ENCODE assay signal across 8 cellular contexts in the genomic region with DNA sequence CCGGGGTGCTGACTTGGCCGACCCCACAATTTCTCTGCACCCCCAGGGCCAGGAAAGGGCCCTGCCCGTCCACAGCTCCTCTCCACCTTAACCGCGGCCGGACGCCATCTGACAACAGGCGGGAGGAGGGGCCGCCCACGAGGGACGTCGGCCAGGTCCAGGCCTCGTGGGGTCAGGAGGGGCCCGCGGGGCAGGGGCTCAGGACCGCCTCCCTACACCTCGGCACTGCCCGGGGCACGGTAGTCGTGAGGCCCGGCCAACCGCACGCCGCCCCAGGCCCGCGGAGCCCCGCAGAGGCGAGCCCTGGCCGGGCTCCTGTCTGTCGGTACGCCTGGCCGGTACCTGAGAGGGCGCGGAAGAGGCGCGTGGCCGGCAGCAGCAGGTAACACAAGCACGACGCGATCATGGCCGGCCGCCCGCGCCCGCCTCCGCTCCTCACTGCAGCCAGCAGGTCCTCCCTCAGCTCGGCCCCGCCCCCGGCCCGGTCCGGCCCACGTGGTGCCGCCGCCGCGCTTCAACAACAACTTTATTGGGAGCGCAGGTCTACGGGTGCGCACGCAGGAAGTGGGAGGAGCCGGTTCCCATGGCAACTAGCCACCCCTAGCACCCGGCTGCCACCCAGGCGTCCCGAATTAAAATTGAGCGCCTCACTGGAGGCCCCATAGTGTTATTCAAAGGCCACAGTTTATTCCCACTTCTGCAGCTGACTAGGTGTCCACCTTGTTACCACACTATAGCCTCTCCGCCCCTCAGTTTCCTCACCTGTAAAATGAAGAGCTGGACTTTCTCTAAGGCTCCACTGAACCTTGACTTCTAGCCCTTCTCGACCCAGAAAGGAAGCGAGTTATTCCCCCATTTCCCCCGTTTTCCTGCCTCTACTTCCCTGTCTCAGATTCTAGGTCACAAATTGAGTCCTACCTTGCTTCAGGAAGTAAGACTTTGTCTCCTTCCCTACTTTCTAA. TPM values are rescaled to one million over a fixed set of nuclear protein-coding genes. Genes with fewer than 3 reads are reported as not detected.
A peak's percentile ranks its signal among the peaks of the same experiment; 100 is the strongest.
DNase-seq lines count a peak whose midpoint lies in the region; ATAC-seq and TF ChIP-seq lines count a peak whose summit lies in the region.

A gene with protein sequence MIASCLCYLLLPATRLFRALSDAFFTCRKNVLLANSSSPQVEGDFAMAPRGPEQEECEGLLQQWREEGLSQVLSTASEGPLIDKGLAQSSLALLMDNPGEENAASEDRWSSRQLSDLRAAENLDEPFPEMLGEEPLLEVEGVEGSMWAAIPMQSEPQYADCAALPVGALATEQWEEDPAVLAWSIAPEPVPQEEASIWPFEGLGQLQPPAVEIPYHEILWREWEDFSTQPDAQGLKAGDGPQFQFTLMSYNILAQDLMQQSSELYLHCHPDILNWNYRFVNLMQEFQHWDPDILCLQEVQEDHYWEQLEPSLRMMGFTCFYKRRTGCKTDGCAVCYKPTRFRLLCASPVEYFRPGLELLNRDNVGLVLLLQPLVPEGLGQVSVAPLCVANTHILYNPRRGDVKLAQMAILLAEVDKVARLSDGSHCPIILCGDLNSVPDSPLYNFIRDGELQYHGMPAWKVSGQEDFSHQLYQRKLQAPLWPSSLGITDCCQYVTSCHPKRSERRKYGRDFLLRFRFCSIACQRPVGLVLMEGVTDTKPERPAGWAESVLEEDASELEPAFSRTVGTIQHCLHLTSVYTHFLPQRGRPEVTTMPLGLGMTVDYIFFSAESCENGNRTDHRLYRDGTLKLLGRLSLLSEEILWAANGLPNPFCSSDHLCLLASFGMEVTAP (minus strand): TSS at position 461 of the 962 bp plus-strand sequence. CDS start 55 bp downstream, at position 406.

- no TSS peak for BruUV-seq in Calu3 (replicated peaks; lab: Mats Ljungman, UMichigan)

- H3K27me3 Mint-ChIP-seq in Calu3 (ENCODE audit: unreplicated experiment) = no peaks in the 10 kb centered on the region

- no peaks in the 10 kb centered on the region for H3F3A ChIP-seq in OCI-LY1 (ENCODE audit: insufficient read depth, low read length)

- H3K4me3 ChIP-seq in OCI-LY1 (ENCODE audit: low read depth, low read length, poor library complexity, severe bottlenecking) = peak within 1 kb of the TSS; percentile 88

- H3K27ac Mint-ChIP-seq in Calu3 (ENCODE audit: unreplicated experiment) = peak within 1 kb of the TSS; percentile 88

- H4K20me1 ChIP-seq in OCI-LY1 (ENCODE audit: insufficient read depth, low read length) = no peaks in the 10 kb centered on the region

- H3K9me3 ChIP-seq in OCI-LY1 (ENCODE audit: low read length) = no peaks in the 10 kb centered on the region

- intact Hi-C loops in Calu3 (cut with micrococcal nuclease; ENCODE audit: unreplicated experiment) = no loop called here

- no peaks in the 10 kb centered on the region for H3K9me2 ChIP-seq in OCI-LY1 (ENCODE audit: low read depth, low read length)

- H3K4me3 Mint-ChIP-seq in Calu3 (ENCODE audit: low read depth, unreplicated experiment) = peak within 1 kb of the TSS; percentile 93

- H3K4me1 ChIP-seq in OCI-LY1 (ENCODE audit: insufficient read depth, low read length, severe bottlenecking) = peaks cover 23% of the 10 kb centered on the region

- peaks cover 24% of the 10 kb centered on the region for H3K36me3 Mint-ChIP-seq in Calu3 (ENCODE audit: insufficient read depth, unreplicated experiment)

- no peaks in the 10 kb centered on the region for H3K79me2 ChIP-seq in OCI-LY1 (ENCODE audit: insufficient read depth, low read length)

- H3K4me1 Mint-ChIP-seq in Calu3 (ENCODE audit: low read depth, unreplicated experiment) = peaks cover 11% of the 10 kb centered on the region

- 0 out of 2 replicates have a peak, but pooled peaks cover 3% of the 10 kb centered on the region for H3K27me3 ChIP-seq in OCI-LY1 (ENCODE audit: insufficient read depth, low read length)

- peak; percentile 67 for ATAC-seq in GM21526 (IDR thresholded peaks at IDR 0.05; ENCODE audit: low FRiP score, unreplicated experiment)

- in situ Hi-C loops in endometrial microvascular endothelial cells (cut with HindIII; ENCODE audit: inconsistent ontology term, low pct_unique_long_range_greater_than_20kb, low sequenced_read_pairs) = no loop called here

- no peaks in the 10 kb centered on the region for H3K9me3 Mint-ChIP-seq in Calu3 (ENCODE audit: low read depth, unreplicated experiment)

- peak within 1 kb of the TSS; percentile 99 for H3K4me2 ChIP-seq in OCI-LY1 (ENCODE audit: low read length)

- H3K27ac ChIP-seq in OCI-LY1 (ENCODE audit: low read depth, low read length, poor library complexity, severe bottlenecking) = peak within 1 kb of the TSS; percentile 62

- peak; percentile 97 for DNase-seq in Calu3
- DNase-seq in HuH-7 (ENCODE audit: low spot score) = peak; percentile 69
- peak; percentile 98 for DNase-seq in activated CD8-positive, alpha-beta memory T cell treated with anti-CD3 and anti-CD28 coated beads, Interleukin-2, amount 50 U/mL, for 4 hours
- DNase-seq in mesenteric fat pad (ENCODE audit: low spot score) = peak; percentile 99
- peak; percentile 97 for DNase-seq in stimulated activated CD8-positive, alpha-beta memory T cell treated with anti-CD3 and anti-CD28 coated beads, Interleukin-15, amount 100 ng/mL, for 1 hour (ENCODE audit: low read depth)

- CTCF ChIA-PET in Calu3 (lab: Charles Lee) = interaction anchor here (1.0 to 1.7 kb wide), 4 partner anchors 17 to 286 kb away, joined by 3 to 7 read pairs (median 4); a partner anchor contains a TSS

- TF ChIP-seq CTCF in Calu3 (IDR thresholded peaks at IDR 0.05; ENCODE audit: unreplicated experiment) = no peak
- TF ChIP-seq CTCF in OCI-LY1 (IDR thresholded peaks at IDR 0.05; ENCODE audit: low read length) = no peak

- peaks cover 17% of the 10 kb centered on the region; the same call in 1 of the 2 replicates for H3K36me3 ChIP-seq in OCI-LY1 (ENCODE audit: insufficient read depth, low read length)

- peak within 1 kb of the TSS; percentile 89 for H3K9ac ChIP-seq in OCI-LY1 (ENCODE audit: low read length)

- peak within 1 kb of the TSS; percentile 95 for H2AFZ ChIP-seq in OCI-LY1 (ENCODE audit: low read length)

RNA-seq across cellular contexts. Expression of the gene that starts here (rescaled TPM):
- 19.8 and 26.3 TPM in 2 replicates for total RNA-seq in Calu3 (2022)
- 10.2 TPM for total RNA-seq in endometrial microvascular endothelial cells (ENCODE audit: inconsistent ontology term)
- 21.9 TPM for total RNA-seq in mesenteric fat pad

Comparison
In these comparisons a context has a peak if more than half of its experiments do, and no peak if none do; other contexts are left out.
1. Peak in every context shown above with its lines: DNase-seq, ATAC-seq, H3K4me3 ChIP-seq and H3K27ac ChIP-seq.